1 cellular context compared by ENCODE assay signal in the genomic region with DNA sequence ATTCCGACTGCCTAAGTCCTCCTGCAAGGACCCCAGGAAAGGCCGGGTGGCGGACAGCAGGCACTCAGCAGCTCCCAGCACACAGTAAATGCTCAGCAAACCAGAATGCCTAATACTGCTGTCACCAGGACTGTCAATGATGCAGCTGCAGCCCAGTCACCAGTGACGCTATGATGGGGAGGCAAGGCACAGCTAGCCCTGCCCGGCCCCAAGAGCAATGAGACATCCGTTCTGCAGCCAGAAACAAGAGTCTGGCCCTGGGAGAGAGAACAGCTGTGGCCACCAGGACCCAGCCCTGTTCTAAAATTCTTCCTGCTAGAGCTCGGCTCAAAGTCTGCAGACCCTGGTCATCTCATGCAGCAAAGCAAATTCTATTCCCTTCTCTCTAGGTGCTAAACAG.
TF ChIP-seq lines count a peak whose summit lies in the region.

No MANE protein-coding gene starts in this region.

TF ChIP-seq in GM23338, 12 proteins besides CTCF, POLR2A, EP300 and RAD21:
- TF ChIP-seq, protein P1, sequence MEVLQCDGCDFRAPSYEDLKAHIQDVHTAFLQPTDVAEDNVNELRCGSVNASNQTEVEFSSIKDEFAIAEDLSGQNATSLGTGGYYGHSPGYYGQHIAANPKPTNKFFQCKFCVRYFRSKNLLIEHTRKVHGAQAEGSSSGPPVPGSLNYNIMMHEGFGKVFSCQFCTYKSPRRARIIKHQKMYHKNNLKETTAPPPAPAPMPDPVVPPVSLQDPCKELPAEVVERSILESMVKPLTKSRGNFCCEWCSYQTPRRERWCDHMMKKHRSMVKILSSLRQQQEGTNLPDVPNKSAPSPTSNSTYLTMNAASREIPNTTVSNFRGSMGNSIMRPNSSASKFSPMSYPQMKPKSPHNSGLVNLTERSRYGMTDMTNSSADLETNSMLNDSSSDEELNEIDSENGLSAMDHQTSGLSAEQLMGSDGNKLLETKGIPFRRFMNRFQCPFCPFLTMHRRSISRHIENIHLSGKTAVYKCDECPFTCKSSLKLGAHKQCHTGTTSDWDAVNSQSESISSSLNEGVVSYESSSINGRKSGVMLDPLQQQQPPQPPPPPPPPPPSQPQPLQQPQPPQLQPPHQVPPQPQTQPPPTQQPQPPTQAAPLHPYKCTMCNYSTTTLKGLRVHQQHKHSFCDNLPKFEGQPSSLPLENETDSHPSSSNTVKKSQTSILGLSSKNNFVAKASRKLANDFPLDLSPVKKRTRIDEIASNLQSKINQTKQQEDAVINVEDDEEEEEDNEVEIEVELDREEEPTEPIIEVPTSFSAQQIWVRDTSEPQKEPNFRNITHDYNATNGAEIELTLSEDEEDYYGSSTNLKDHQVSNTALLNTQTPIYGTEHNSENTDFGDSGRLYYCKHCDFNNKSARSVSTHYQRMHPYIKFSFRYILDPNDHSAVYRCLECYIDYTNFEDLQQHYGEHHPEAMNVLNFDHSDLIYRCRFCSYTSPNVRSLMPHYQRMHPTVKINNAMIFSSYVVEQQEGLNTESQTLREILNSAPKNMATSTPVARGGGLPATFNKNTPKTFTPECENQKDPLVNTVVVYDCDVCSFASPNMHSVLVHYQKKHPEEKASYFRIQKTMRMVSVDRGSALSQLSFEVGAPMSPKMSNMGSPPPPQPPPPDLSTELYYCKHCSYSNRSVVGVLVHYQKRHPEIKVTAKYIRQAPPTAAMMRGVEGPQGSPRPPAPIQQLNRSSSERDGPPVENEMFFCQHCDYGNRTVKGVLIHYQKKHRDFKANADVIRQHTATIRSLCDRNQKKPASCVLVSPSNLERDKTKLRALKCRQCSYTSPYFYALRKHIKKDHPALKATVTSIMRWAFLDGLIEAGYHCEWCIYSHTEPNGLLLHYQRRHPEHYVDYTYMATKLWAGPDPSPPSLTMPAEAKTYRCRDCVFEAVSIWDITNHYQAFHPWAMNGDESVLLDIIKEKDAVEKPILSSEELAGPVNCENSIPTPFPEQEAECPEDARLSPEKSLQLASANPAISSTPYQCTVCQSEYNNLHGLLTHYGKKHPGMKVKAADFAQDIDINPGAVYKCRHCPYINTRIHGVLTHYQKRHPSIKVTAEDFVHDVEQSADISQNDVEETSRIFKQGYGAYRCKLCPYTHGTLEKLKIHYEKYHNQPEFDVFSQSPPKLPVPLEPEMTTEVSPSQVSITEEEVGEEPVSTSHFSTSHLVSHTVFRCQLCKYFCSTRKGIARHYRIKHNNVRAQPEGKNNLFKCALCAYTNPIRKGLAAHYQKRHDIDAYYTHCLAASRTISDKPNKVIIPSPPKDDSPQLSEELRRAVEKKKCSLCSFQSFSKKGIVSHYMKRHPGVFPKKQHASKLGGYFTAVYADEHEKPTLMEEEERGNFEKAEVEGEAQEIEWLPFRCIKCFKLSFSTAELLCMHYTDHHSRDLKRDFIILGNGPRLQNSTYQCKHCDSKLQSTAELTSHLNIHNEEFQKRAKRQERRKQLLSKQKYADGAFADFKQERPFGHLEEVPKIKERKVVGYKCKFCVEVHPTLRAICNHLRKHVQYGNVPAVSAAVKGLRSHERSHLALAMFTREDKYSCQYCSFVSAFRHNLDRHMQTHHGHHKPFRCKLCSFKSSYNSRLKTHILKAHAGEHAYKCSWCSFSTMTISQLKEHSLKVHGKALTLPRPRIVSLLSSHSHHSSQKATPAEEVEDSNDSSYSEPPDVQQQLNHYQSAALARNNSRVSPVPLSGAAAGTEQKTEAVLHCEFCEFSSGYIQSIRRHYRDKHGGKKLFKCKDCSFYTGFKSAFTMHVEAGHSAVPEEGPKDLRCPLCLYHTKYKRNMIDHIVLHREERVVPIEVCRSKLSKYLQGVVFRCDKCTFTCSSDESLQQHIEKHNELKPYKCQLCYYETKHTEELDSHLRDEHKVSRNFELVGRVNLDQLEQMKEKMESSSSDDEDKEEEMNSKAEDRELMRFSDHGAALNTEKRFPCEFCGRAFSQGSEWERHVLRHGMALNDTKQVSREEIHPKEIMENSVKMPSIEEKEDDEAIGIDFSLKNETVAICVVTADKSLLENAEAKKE (CRISPR knock-in tag; IDR thresholded peaks at IDR 0.05), result no peak
- TF ChIP-seq ZNF114 (CRISPR knock-in tag; IDR thresholded peaks at IDR 0.05) (no peak), STAT1 (IDR thresholded peaks at IDR 0.05; ENCODE audit: unreplicated experiment) (no peak), POLR2AphosphoS5 (IDR thresholded peaks at IDR 0.05; ENCODE audit: low read depth) (no peak), CREB1 (CRISPR knock-in tag; IDR thresholded peaks at IDR 0.05; ENCODE audit: low read depth) (no peak), EZH2 (IDR thresholded peaks at IDR 0.05; ENCODE audit: low read depth, unreplicated experiment) (no peak)
TF ChIP-seq in GM23338: peak in this region for 0.
